Comparison of ENCODE assay signal across 14 cellular contexts in the genomic region with DNA sequence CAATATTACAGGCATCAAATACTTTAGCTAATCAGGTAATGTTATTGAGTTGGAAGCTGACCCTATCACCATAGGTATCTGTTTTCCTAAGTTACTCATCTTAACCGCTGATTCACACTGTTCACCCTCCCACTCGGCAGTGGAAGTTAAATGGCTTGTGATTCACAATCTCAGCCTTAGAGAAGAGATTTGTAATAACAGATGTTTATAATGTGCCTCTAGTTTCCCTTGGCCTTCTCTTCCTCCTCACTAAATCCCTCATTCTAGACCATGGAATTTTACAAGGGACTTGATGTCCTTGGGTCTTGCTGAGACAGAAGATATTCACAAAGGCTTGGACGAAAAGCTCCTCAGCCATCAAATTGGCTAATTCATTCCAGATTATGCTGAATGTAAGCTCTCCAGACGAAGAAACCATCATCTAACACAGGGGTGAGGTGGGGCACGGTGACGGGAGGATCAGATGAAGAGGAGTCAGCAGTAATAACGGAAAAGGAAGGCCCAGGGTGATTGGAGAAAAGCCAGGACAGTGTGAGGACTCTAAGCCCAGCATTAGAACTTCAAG.
DNase-seq lines count a peak whose midpoint lies in the region; ATAC-seq and TF ChIP-seq lines count a peak whose summit lies in the region.
"Had no signal": no experiment of that assay in that cellular context is flagged by ENCODE, and none has a peak within 500 bp of the region (broad histone marks: within the 10 kb centered on the region; RNA-seq: fewer than 3 reads in every experiment).

No MANE protein-coding gene starts in this region.

- H3K4ac ChIP-seq in IMR-90 (ENCODE audit: low read depth, low read length): peak overlapping the region; percentile 44

- H3K36me3 Mint-ChIP-seq in nephron (ENCODE audit: low read depth): peaks cover 5% of the 10 kb centered on the region

- H3K9me3 Mint-ChIP-seq in nephron: peaks cover 7% of the 10 kb centered on the region

- H4K20me1 ChIP-seq in IMR-90 (ENCODE audit: insufficient read depth, low read length): no peaks in the 10 kb centered on the region

- POLR2A ChIA-PET in IMR-90 (lab: Charles Lee; ENCODE audit: unreplicated experiment): no interaction called here

- H3K4me2 ChIP-seq in IMR-90 (ENCODE audit: low read depth, low read length): peak overlapping the region; percentile 14; the same call in 1 of the 2 replicates

- peak overlapping the region; percentile 15 for H2AFZ ChIP-seq in IMR-90 (replicated peaks; ENCODE audit: low read length, poor library complexity)

- no peak overlapping the region for H2BK15ac ChIP-seq in IMR-90 (ENCODE audit: low read depth, low read length)

- no peak for TF ChIP-seq CTCF in IMR-90 (conservative IDR thresholded peaks at IDR 0.05; ENCODE audit: low read depth, low read length)
- no peak for TF ChIP-seq CTCF in choroid plexus epithelial cell (conservative IDR thresholded peaks at IDR 0.05; ENCODE audit: low read depth, low read length)
- no peak for TF ChIP-seq CTCF in nephron (IDR thresholded peaks at IDR 0.05; ENCODE audit: unreplicated experiment in 3 of 3)

- H3K4me1 ChIP-seq in IMR-90 (ENCODE audit: control insufficient read depth, insufficient read depth, low read length): peaks cover 4% of the 10 kb centered on the region

- CTCF ChIA-PET in IMR-90 (lab: Yijun Ruan, JAX): interaction anchor here (0.5 to 0.6 kb wide), 2 partner anchors 11 to 13 kb away, joined by 3 to 5 read pairs; no protein-coding TSS in a partner anchor

- no peaks in the 10 kb centered on the region for H3K79me1 ChIP-seq in IMR-90 (ENCODE audit: low read depth in 1 of 2, low read length in 2 of 2)

- no CpG with 5 or more reads among the region's 7 CpGs for WGBS in IMR-90 (ENCODE audit: extremely low coverage in 2 of 2, insufficient read length in 1 of 2), 2 experiments

- DNase-seq in A172 (ENCODE audit: low spot score): peak; percentile 40
- DNase-seq in IMR-90: peak; percentile 91
- peak; percentile 83 for DNase-seq in choroid plexus epithelial cell (ENCODE audit: low read depth)
- no peak for DNase-seq in T-helper 9 cell
- no peak for DNase-seq in NCI-H2107 treated with DMSO at 0.1 percent for 48 hours (lab: John Stamatoyannopoulos, UW; ENCODE audit: unreplicated experiment)
- DNase-seq in DMS 273 (lab: John Stamatoyannopoulos, UW; ENCODE audit: unreplicated experiment): no peak
- DNase-seq: 8988T; activated CD4-positive, CD25-positive, alpha-beta regulatory T cell; NCI-H2081 treated with DMSO at 0.1 percent for 48 hours; OCI-M1 had no signal

- peak overlapping the region; percentile 20 for H4K91ac ChIP-seq in IMR-90 (ENCODE audit: insufficient read depth, low read depth, low read length)

- TF ChIP-seq POLR2A in IMR-90 (IDR thresholded peaks at IDR 0.05; ENCODE audit: low read depth, low read length): no peak

- H3K23ac ChIP-seq in IMR-90 (ENCODE audit: low read depth, low read length): no peak overlapping the region; the same call in 1 of the 2 replicates

- peak overlapping the region; percentile 31 for H2BK5ac ChIP-seq in IMR-90 (ENCODE audit: low read depth, low read length, poor library complexity, severe bottlenecking)

- no peaks in the 10 kb centered on the region for H3K36me3 ChIP-seq in IMR-90 (ENCODE audit: control insufficient read depth, insufficient read depth, low read length)
- H3K36me3 ChIP-seq: neutrophil had no signal

- peak overlapping the region; percentile 9; the same call in 1 of the 2 replicates for H3K18ac ChIP-seq in IMR-90 (ENCODE audit: low read depth, low read length)

- H4K8ac ChIP-seq in IMR-90 (ENCODE audit: low read depth in 2 of 2, low read length in 2 of 2): 0 out of 4 replicates have a peak overlapping the region, but pooled peaks of 1 of the 2 experiments have one; percentile 21

- H2AK5ac ChIP-seq in IMR-90 (ENCODE audit: low read depth, low read length): no peak overlapping the region

- peaks cover 4% of the 10 kb centered on the region for H3K27me3 Mint-ChIP-seq in nephron (ENCODE audit: low read depth)

- H3K9me3 ChIP-seq in IMR-90 (ENCODE audit: control insufficient read depth, insufficient read depth, low read length): no peaks in the 10 kb centered on the region
- H3K9me3 ChIP-seq: neutrophil had no signal

- peak overlapping the region; percentile 76 to 95 (median 83) for H3K27ac Mint-ChIP-seq in nephron

- peak overlapping the region in 1 of 3 experiments; percentile 10 for H3K4me3 Mint-ChIP-seq in nephron

- H3K9me1 ChIP-seq in IMR-90 (ENCODE audit: insufficient read depth, low read length): no peaks in the 10 kb centered on the region

- H3K27ac ChIP-seq in IMR-90 (ENCODE audit: insufficient read depth, low read length): no peak overlapping the region
- H3K27ac ChIP-seq: neutrophil had no signal

- 0 out of 2 replicates have a peak, but pooled peaks cover 2% of the 10 kb centered on the region for H3K27me3 ChIP-seq in IMR-90 (ENCODE audit: control insufficient read depth, insufficient read depth, low read length)
- H3K27me3 ChIP-seq: neutrophil had no signal

- H3K9ac ChIP-seq in IMR-90 (ENCODE audit: low read depth, low read length): no peak overlapping the region

- intact Hi-C loops in IMR-90 (cut with micrococcal nuclease): no loop called here

- H2AK9ac ChIP-seq in IMR-90 (replicated peaks; ENCODE audit: low read depth, low read length, poor library complexity): peak overlapping the region; percentile 4

- H2BK120ac ChIP-seq in IMR-90 (ENCODE audit: low read depth, low read length): peak overlapping the region; percentile 38

- no peak for TF ChIP-seq RAD21 in IMR-90 (IDR thresholded peaks at IDR 0.05; ENCODE audit: low read length)

- 0 out of 2 replicates have a peak overlapping the region, but pooled peaks have one; percentile 56 for H3K14ac ChIP-seq in IMR-90 (replicated peaks; ENCODE audit: low read depth, low read length)

- dilution Hi-C loops in IMR-90 (cut with HindIII; ENCODE audit: low sequenced_read_pairs, unreplicated experiment): no loop called here

- no peak overlapping the region for H4K5ac ChIP-seq in IMR-90 (ENCODE audit: low read depth, low read length)

- in situ Hi-C loops in IMR-90 (cut with MboI; ENCODE audit: low sequenced_read_pairs): no loop called here

- H3K4me3 ChIP-seq in IMR-90 (ENCODE audit: insufficient read depth, low read depth, low read length) (no peak overlapping the region), choroid plexus epithelial cell (ENCODE audit: low read depth, low read length) (no peak overlapping the region)
- H3K4me3 ChIP-seq: dorsolateral prefrontal cortex had no signal

- ATAC-seq in IMR-90 (ENCODE audit: low read depth) (peak; percentile 88), HG03469 (IDR thresholded peaks at IDR 0.05; ENCODE audit: unreplicated experiment) (no peak)

- H3K4me1 Mint-ChIP-seq in nephron: peaks cover 17% of the 10 kb centered on the region

- no peak overlapping the region for H3K56ac ChIP-seq in IMR-90 (ENCODE audit: extremely low read depth, insufficient read depth, low read length)

- peak overlapping the region; percentile 40; the same call in 1 of the 2 replicates for H2BK20ac ChIP-seq in IMR-90 (ENCODE audit: low read depth, low read length)

- BruUV-seq in IMR-90 (replicated peaks; lab: Mats Ljungman, UMichigan): no TSS peak

TF ChIP-seq in IMR-90, 13 proteins besides CTCF, POLR2A, EP300 and RAD21:
- TF ChIP-seq FOS (IDR thresholded peaks at IDR 0.05; ENCODE audit: low read depth, low read length) (peak; percentile 56), MXI1 (IDR thresholded peaks at IDR 0.05; ENCODE audit: borderline replicate concordance, low read depth, low read length) (no peak), MAZ (IDR thresholded peaks at IDR 0.05; ENCODE audit: borderline replicate concordance, low read depth, low read length) (no peak), RFX5 (IDR thresholded peaks at IDR 0.05; ENCODE audit: low read depth, low read length) (no peak), MAFK (IDR thresholded peaks at IDR 0.05; ENCODE audit: low read depth, low read length) (no peak), RCOR1 (IDR thresholded peaks at IDR 0.05; ENCODE audit: insufficient replicate concordance, low read length) (no peak)
- TF ChIP-seq, protein P1, sequence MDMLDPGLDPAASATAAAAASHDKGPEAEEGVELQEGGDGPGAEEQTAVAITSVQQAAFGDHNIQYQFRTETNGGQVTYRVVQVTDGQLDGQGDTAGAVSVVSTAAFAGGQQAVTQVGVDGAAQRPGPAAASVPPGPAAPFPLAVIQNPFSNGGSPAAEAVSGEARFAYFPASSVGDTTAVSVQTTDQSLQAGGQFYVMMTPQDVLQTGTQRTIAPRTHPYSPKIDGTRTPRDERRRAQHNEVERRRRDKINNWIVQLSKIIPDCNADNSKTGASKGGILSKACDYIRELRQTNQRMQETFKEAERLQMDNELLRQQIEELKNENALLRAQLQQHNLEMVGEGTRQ (IDR thresholded peaks at IDR 0.05; ENCODE audit: low read depth, low read length): no peak

Comparison
In these comparisons a context has a peak if more than half of its experiments do, and no peak if none do; other contexts are left out.
1. DNase-seq: peak in A172 (single experiment), IMR-90 (single experiment) and choroid plexus epithelial cell (single experiment); none in T-helper 9 cell (single experiment), NCI-H2107 treated with DMSO at 0.1 percent for 48 hours (single experiment) and DMS 273 (single experiment).